In the genomic region with DNA sequence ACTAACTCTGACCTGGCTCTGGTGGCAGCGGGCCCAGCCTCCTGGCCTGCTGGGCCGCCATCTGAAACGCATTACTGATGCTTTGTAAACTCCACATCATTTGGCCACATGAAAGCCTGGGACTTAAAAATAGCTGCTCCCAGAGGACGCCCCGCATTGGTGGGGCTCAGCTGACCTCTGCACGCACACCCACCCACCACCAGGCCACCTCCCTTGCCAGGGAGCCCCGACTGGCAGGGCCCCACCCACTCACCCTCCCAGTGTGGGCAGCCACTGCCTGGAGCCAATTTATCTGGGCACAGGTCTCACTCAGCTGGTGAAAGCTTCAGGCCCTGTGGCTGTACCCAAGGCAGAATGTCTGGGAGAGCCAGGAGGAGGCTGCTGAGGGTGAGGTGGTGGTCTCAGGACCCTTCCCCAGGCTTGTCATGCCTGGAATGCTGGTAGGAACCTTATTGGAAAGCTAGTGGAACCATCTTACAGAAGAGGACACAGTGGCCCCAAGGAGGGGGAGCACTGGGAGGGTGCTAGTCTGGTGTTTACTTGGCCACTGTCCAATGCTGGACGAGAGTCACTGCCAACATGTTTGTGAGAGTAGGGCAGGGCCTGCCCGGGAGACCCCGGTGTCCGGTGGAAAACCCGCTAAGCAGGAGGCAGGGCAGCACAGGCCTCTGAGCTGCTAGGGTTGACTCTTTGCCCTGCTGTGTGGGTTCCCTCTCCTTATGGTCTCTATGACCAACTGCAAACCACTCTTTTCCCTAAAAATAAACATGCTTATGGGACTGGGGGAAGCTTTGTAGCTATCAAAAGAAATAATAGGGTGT, we compare ENCODE assay signal across 8 cellular contexts. TPM values are rescaled to one million over a fixed set of nuclear protein-coding genes. Genes with fewer than 3 reads are reported as not detected.
A peak's percentile ranks its signal among the peaks of the same experiment; 100 is the strongest.
DNase-seq lines count a peak whose midpoint lies in the region; ATAC-seq and TF ChIP-seq lines count a peak whose summit lies in the region.

No MANE protein-coding gene starts in this region.

- peaks cover 95% of the 10 kb centered on the region for H3K4me1 Mint-ChIP-seq in CD8-positive, alpha-beta T cell (ENCODE audit: low read depth)

- peak in 1 of 7 experiments; percentile 30 for DNase-seq in CD8-positive, alpha-beta T cell
- DNase-seq in RWPE2 (ENCODE audit: low spot score) = no peak
- peak; percentile 64 to 75 for DNase-seq in psoas muscle
- DNase-seq in NOMO-1 (lab: John Stamatoyannopoulos, UW; ENCODE audit: unreplicated experiment in 2 of 2) = no peak
- DNase-seq in T-helper 9 cell = no peak
- DNase-seq in GM13976 (ENCODE audit: low spot score) = no peak

- no peak for ATAC-seq in CD8-positive, alpha-beta T cell
- ATAC-seq in RWPE2 (ENCODE audit: low read depth) (peak; percentile 70), psoas muscle (peak; percentile 62 to 75 (median 69)), HG02981 (IDR thresholded peaks at IDR 0.05; ENCODE audit: unreplicated experiment) (no peak)

- 28 to 36% methylated on average over 12 of the region's 12 CpGs for WGBS in esophagus, 2 donors
- WGBS in psoas muscle, 3 donors = 6 to 31% (median 12%) methylated on average over 12 of the region's 12 CpGs

- H3K4me1 ChIP-seq in CD8-positive, alpha-beta T cell (ENCODE audit: insufficient read depth, low read length) = peaks cover 96% of the 10 kb centered on the region
- peaks cover 18% of the 10 kb centered on the region for H3K4me1 ChIP-seq in RWPE2 (ENCODE audit: insufficient read depth, poor library complexity, severe bottlenecking)
- peaks cover 14 to 20% of the 10 kb centered on the region in 2 donors for H3K4me1 ChIP-seq in esophagus (ENCODE audit: control insufficient read depth in 2 of 2, insufficient read depth in 2 of 2, low read length in 1 of 2)
- H3K4me1 ChIP-seq in psoas muscle = peaks cover 12% of the 10 kb centered on the region

- H3K27me3 ChIP-seq in CD8-positive, alpha-beta T cell (ENCODE audit: insufficient read depth, low read length) = no peaks in the 10 kb centered on the region
- H3K27me3 ChIP-seq in RWPE2 (ENCODE audit: insufficient read depth, poor library complexity, severe bottlenecking) = no peaks in the 10 kb centered on the region
- H3K27me3 ChIP-seq in esophagus (ENCODE audit: control insufficient read depth in 1 of 2, insufficient read depth in 2 of 2, low read length in 2 of 2) = no peaks in the 10 kb centered on the region
- H3K27me3 ChIP-seq in psoas muscle (ENCODE audit: insufficient read depth in 3 of 3, low read length in 2 of 3) = no peaks in the 10 kb centered on the region

- H3K9me3 Mint-ChIP-seq in CD8-positive, alpha-beta T cell = no peaks in the 10 kb centered on the region

- peak overlapping the region; percentile 96 for H3K27ac Mint-ChIP-seq in CD8-positive, alpha-beta T cell

- peaks cover 88% of the 10 kb centered on the region for H3K36me3 Mint-ChIP-seq in CD8-positive, alpha-beta T cell

- TF ChIP-seq CTCF in CD8-positive, alpha-beta T cell (IDR thresholded peaks at IDR 0.05) = no peak
- TF ChIP-seq CTCF in RWPE2 (IDR thresholded peaks at IDR 0.05; ENCODE audit: poor library complexity, severe bottlenecking) (no peak), psoas muscle (IDR thresholded peaks at IDR 0.05) (no peak), GM13976 (IDR thresholded peaks at IDR 0.05; ENCODE audit: borderline replicate concordance, control extremely low read depth, extremely low read depth, insufficient read depth, missing control alignments) (no peak)

- intact Hi-C loops in CD8-positive, alpha-beta T cell (cut with DNase I, micrococcal nuclease) = no loop called here
- intact Hi-C loops in psoas muscle (cut with DNase I) = no loop called here

- H3K9me3 ChIP-seq in CD8-positive, alpha-beta T cell (ENCODE audit: low read length) = no peaks in the 10 kb centered on the region
- H3K9me3 ChIP-seq in RWPE2 (ENCODE audit: severe bottlenecking) (no peaks in the 10 kb centered on the region), esophagus (ENCODE audit: control insufficient read depth in 2 of 2, insufficient read depth in 1 of 2, low read depth in 1 of 2, low read length in 1 of 2) (no peaks in the 10 kb centered on the region), psoas muscle (no peaks in the 10 kb centered on the region)

- CTCF ChIA-PET in CD8-positive, alpha-beta T cell (lab: Charles Lee) = interaction anchor here (1.7 to 14.1 kb wide), 2 partner anchors 71 to 85 kb away, joined by 5 to 162 read pairs; no protein-coding TSS in a partner anchor

- H3K4me3 Mint-ChIP-seq in CD8-positive, alpha-beta T cell = peak overlapping the region; percentile 95

- POLR2A ChIA-PET in CD8-positive, alpha-beta T cell (lab: Charles Lee) = interaction anchor here (22.5 kb wide), 1 partner anchor 83 kb away, joined by 249 read pairs; no protein-coding TSS in a partner anchor

- in situ Hi-C loops in GM13976 (cut with MboI; ENCODE audit: low sequenced_read_pairs, unreplicated experiment) = no loop called here

- H3K36me3 ChIP-seq in CD8-positive, alpha-beta T cell (ENCODE audit: insufficient read depth, low read length) = peaks cover 60% of the 10 kb centered on the region
- no peaks in the 10 kb centered on the region for H3K36me3 ChIP-seq in RWPE2 (ENCODE audit: low read depth)
- H3K36me3 ChIP-seq in esophagus (ENCODE audit: control insufficient read depth in 2 of 2, insufficient read depth in 2 of 2, low read length in 1 of 2) = peaks cover 0 to 7% of the 10 kb centered on the region in 2 donors
- H3K36me3 ChIP-seq in psoas muscle (ENCODE audit: insufficient read depth in 1 of 2, low read depth in 1 of 2) = peaks cover 0 to 12% of the 10 kb centered on the region in 2 donors

- H3K4me3 ChIP-seq in CD8-positive, alpha-beta T cell (ENCODE audit: low read depth, low read length) = peak overlapping the region; percentile 52
- H3K4me3 ChIP-seq in RWPE2 (ENCODE audit: severe bottlenecking) = no peak overlapping the region
- no peak overlapping the region for H3K4me3 ChIP-seq in esophagus (ENCODE audit: low read depth in 1 of 2, low read length in 2 of 2)
- no peak overlapping the region for H3K4me3 ChIP-seq in psoas muscle

- H3K27ac ChIP-seq in CD8-positive, alpha-beta T cell (ENCODE audit: low read depth, low read length) = peak overlapping the region; percentile 64
- peak overlapping the region; percentile 35 for H3K27ac ChIP-seq in RWPE2 (ENCODE audit: poor library complexity, severe bottlenecking)
- peak overlapping the region; percentile 14 to 37 for H3K27ac ChIP-seq in esophagus (ENCODE audit: low read depth in 2 of 2, low read length in 1 of 2)
- peak overlapping the region; percentile 31 for H3K27ac ChIP-seq in psoas muscle

- no peaks in the 10 kb centered on the region for H3K27me3 Mint-ChIP-seq in CD8-positive, alpha-beta T cell (ENCODE audit: low read depth)

RNA-seq across cellular contexts. Expression of a gene that starts 10.9 kb away (rescaled TPM):
- 100 to 1,000 TPM; 517 to 538 TPM for total RNA-seq in CD8-positive, alpha-beta T cell
- polyA plus RNA-seq in esophagus (1 to 10 TPM; 2.4 to 2.7 TPM), psoas muscle (1 to 10 TPM in 2 of 3 donors, under 1 TPM in 1; 0.24 to 2.6 (median 1.0) TPM)
- 1 to 10 TPM in 2 of 4 donors, under 1 TPM in 2; 0.74 to 2.0 (median 1.0) TPM for total RNA-seq in psoas muscle

RNA-seq across cellular contexts. Expression of a gene that starts 51.3 kb away (rescaled TPM):
- total RNA-seq in CD8-positive, alpha-beta T cell = 100 to 1,000 TPM; 290 to 301 TPM
- polyA plus RNA-seq in esophagus (100 to 1,000 TPM in 1 of 2 donors, 10 to 100 TPM in 1; 75.0 to 423 TPM), psoas muscle (1,000 to 10,000 TPM in 1 of 3 donors, 100 to 1,000 TPM in 2; 581 to 1,174 (median 638) TPM)
- total RNA-seq in psoas muscle = 100 to 1,000 TPM; 341 to 485 (median 393) TPM

Comparison
In these comparisons a context has a peak if more than half of its experiments do, and no peak if none do; other contexts are left out.
1. ATAC-seq: peak in RWPE2 (single experiment) and psoas muscle (4 of 4); none in CD8-positive, alpha-beta T cell (single experiment) and HG02981 (single experiment).
2. DNase-seq: peak in psoas muscle (2 of 2); none in RWPE2 (single experiment), NOMO-1 (0 of 2), T-helper 9 cell (single experiment) and GM13976 (single experiment).
3. RNA of a gene that starts 10.9 kb away (total RNA-seq): 517 to 538 TPM in CD8-positive, alpha-beta T cell; 0.74 to 2.0 TPM in psoas muscle; every median in the first group is over 100 times any median in the second.
4. Peak in every context shown above with its lines, with median percentiles within 50 percentile points of each other: H3K27ac ChIP-seq.